Comparison of ENCODE assay signal across 8 cellular contexts in the genomic region with DNA sequence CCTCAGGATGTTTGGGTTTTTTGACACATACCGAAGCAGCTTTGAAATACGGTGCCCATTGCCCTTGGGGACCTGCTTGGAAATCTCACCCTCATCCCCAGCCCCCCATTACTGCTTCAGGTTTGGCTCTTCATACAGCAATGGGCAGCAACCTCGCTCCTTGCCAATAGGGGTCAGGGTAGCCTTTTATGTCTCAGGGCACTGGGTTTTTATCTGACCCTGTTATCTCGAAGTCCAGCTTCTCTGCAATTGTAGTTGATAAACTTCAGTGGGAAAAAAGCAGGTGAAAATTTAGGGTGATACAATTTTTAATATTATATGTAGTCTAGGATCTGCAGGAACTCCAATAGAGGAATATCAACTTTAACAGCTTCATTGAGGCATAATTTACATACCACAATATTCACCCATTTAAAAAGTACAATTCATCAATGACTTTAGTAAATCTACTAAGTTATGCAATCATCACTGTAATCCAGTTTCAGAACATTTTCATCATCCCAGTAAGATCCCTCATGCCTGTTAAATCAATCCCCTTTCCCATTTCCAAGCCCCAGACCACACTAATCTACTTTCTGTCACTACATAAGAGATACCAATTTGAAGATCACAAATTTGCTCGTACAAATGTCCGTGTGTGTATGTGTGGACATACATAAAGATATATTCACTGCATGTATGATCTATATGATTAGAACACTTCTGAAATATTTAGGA.
A peak's percentile ranks its signal among the peaks of the same experiment; 100 is the strongest.
DNase-seq lines count a peak whose midpoint lies in the region; ATAC-seq and TF ChIP-seq lines count a peak whose summit lies in the region.

No MANE protein-coding gene starts in this region.

- no peak overlapping the region for H3K4me2 ChIP-seq in OCI-LY3 (ENCODE audit: low read length)

- TF ChIP-seq POLR2A in esophagus squamous epithelium (IDR thresholded peaks at IDR 0.05): no peak

- H4K20me1 ChIP-seq in OCI-LY3 (ENCODE audit: insufficient read depth, low read length): peaks cover 24% of the 10 kb centered on the region

- no peak overlapping the region for H3K4me3 ChIP-seq in AG04449 (ENCODE audit: low read depth, low read length)
- H3K4me3 ChIP-seq in GM12865 (ENCODE audit: low read depth, low read length): no peak overlapping the region
- H3K4me3 ChIP-seq in OCI-LY3 (ENCODE audit: low read length): no peak overlapping the region
- H3K4me3 ChIP-seq in esophagus squamous epithelium: no peak overlapping the region

- DNase-seq in AG04449 (ENCODE audit: low read depth, low spot score) (no peak), GM12865 (ENCODE audit: low read depth) (peak; percentile 29), esophagus squamous epithelium (lab: John Stamatoyannopoulos, UW) (no peak), SHP77 treated with DMSO at 0.1 percent for 48 hours (lab: John Stamatoyannopoulos, UW) (no peak)
- peak; percentile 30 for DNase-seq in stimulated activated CD8-positive, alpha-beta memory T cell treated with anti-CD3 and anti-CD28 coated beads, Interleukin-4, amount 100 ng/mL, for 48 hours

- H3K36me3 ChIP-seq in OCI-LY3 (replicated peaks; ENCODE audit: low read depth, low read length) (peaks cover 7% of the 10 kb centered on the region), esophagus squamous epithelium (no peaks in the 10 kb centered on the region)

- TF ChIP-seq CTCF in AG04449 (IDR thresholded peaks at IDR 0.05; ENCODE audit: insufficient read depth, low read length, missing control alignments) (peak; percentile 68), GM12865 (IDR thresholded peaks at IDR 0.05; ENCODE audit: insufficient read depth, low read depth, low read length, missing control alignments) (peak; percentile 43), OCI-LY3 (IDR thresholded peaks at IDR 0.05; ENCODE audit: low read depth, low read length) (peak; percentile 42), esophagus squamous epithelium (IDR thresholded peaks at IDR 0.05) (peak in 4 of 6 experiments; percentile 12 to 52 (median 20))

- H2AFZ ChIP-seq in OCI-LY3 (ENCODE audit: low read depth, low read length): no peak overlapping the region

- CTCF ChIA-PET in AG04449 (lab: Yijun Ruan, JAX): interaction anchor here (0.8 to 6.2 kb wide), 20 partner anchors 9 to 393 kb away, joined by 3 to 45 read pairs (median 5); no protein-coding TSS in a partner anchor

- ATAC-seq in GM18517 (IDR thresholded peaks at IDR 0.05; ENCODE audit: unreplicated experiment) (no peak), GM19455 (IDR thresholded peaks at IDR 0.05; ENCODE audit: unreplicated experiment) (no peak)

- H3K4me1 ChIP-seq in OCI-LY3 (ENCODE audit: low read length) (peaks cover 9% of the 10 kb centered on the region), esophagus squamous epithelium (peaks cover 0 to 60% (median 9%) of the 10 kb centered on the region in 3 donors)

- H3K9ac ChIP-seq in OCI-LY3 (ENCODE audit: low read length): no peak overlapping the region

- H3K27me3 ChIP-seq in OCI-LY3 (ENCODE audit: low read depth, low read length): no peaks in the 10 kb centered on the region
- no peaks in the 10 kb centered on the region for H3K27me3 ChIP-seq in esophagus squamous epithelium

- intact Hi-C loops in esophagus squamous epithelium (cut with DNase I): no loop called here

- POLR2A ChIA-PET in AG04449 (lab: Yijun Ruan, JAX): no interaction called here

- H3K9me3 ChIP-seq in OCI-LY3 (ENCODE audit: insufficient read depth, low read length) (no peaks in the 10 kb centered on the region), esophagus squamous epithelium (no peaks in the 10 kb centered on the region)

- no peaks in the 10 kb centered on the region for H3K79me2 ChIP-seq in OCI-LY3 (ENCODE audit: low read length)

- H3K27ac ChIP-seq in OCI-LY3 (ENCODE audit: low read length): no peak overlapping the region
- peak overlapping the region in 1 of 4 donors; percentile 0 for H3K27ac ChIP-seq in esophagus squamous epithelium

- 58 to 74% methylated on average over 5 to 6 of the region's 6 CpGs for WGBS in esophagus squamous epithelium, 2 donors

Comparison
In these comparisons a context has a peak if more than half of its experiments do, and no peak if none do; other contexts are left out.
1. DNase-seq: peak in GM12865 (single experiment) and stimulated activated CD8-positive, alpha-beta memory T cell treated with anti-CD3 and anti-CD28 coated beads, Interleukin-4, amount 100 ng/mL, for 48 hours (single experiment); none in AG04449 (single experiment), esophagus squamous epithelium (single experiment) and SHP77 treated with DMSO at 0.1 percent for 48 hours (single experiment).
2. Peak in every context shown above with its lines, with median percentiles within 50 percentile points of each other: CTCF ChIP-seq.